Comparison of ENCODE assay signal across 29 cellular contexts in genomic region chr7:138618506-138618905, GRCh38.
"Had no signal": no experiment of that assay in that cellular context is flagged by ENCODE, and none has a peak within 500 bp of the region (broad histone marks: within the 10 kb centered on the region; RNA-seq: fewer than 3 reads in every experiment).

No MANE protein-coding gene starts in this region.

- H2AFZ ChIP-seq: parathyroid adenoma had no signal

- H3K4me3 ChIP-seq: breast epithelium, heart left ventricle, right atrium auricular region, testis had no signal

- H3K36me3 ChIP-seq: breast epithelium, heart left ventricle, right atrium auricular region had no signal

- FAIRE-seq: kidney, urothelium cell line had no signal

- H3K27me3 ChIP-seq: breast epithelium, heart left ventricle, right atrium auricular region, testis had no signal

- H3K9ac ChIP-seq: parathyroid adenoma had no signal

- H3K79me2 ChIP-seq: parathyroid adenoma had no signal

- H3K9me3 ChIP-seq: breast epithelium, heart left ventricle, right atrium auricular region, testis had no signal

- H3K4me1 ChIP-seq: breast epithelium, heart left ventricle, parathyroid adenoma, right atrium auricular region, testis had no signal

- H3K27ac ChIP-seq: breast epithelium, heart left ventricle, parathyroid adenoma, right atrium auricular region, testis, VCaP had no signal

- DNase-seq: activated CD4-positive, alpha-beta memory T cell treated with anti-CD3 and anti-CD28 coated beads, Interleukin-2, amount 10 ng/mL, durations not matched to agents 7 days and 5 days; activated CD4-positive, alpha-beta T cell treated with anti-CD3 and anti-CD28 coated beads, Interleukin-2, amount 10 ng/mL, durations not matched to agents 24 days and 14 days; activated CD8-positive, alpha-beta memory T cell treated with anti-CD3 and anti-CD28 coated beads, Interleukin-2, amount 50 U/mL, for 48 hours; activated naive CD8-positive, alpha-beta T cell treated with anti-CD3 and anti-CD28 coated beads, Interleukin-2, amount 50 U/mL, for 24 hours; activated T-cell treated with anti-CD3 and anti-CD28 coated beads, Interleukin-2, amount 50 U/mL, for 4 hours; amygdala; central memory CD4-positive, alpha-beta T cell; endodermal cell; foreskin fibroblast; heart left ventricle; hypothalamus; immature natural killer cell; kidney; left colon; mammary epithelial cell; naive B cell; occipital lobe; stimulated activated CD4-positive, alpha-beta T cell treated with anti-CD3 and anti-CD28 coated beads, Interleukin-15, amount 100 ng/mL, for 24 hours; stimulated activated CD4-positive, alpha-beta T cell treated with anti-CD3 and anti-CD28 coated beads, Interleukin-2, amount 100 ng/mL, for 24 hours; stimulated activated naive CD4-positive, alpha-beta T cell; testis; trophoblast cell had no signal

- ATAC-seq: activated CD4-positive, CD25-positive, alpha-beta regulatory T cell treated with anti-CD3 and anti-CD28 coated beads, Interleukin-2, amount 50 U/mL, for 24 hours; activated naive CD8-positive, alpha-beta T cell treated with anti-CD3 and anti-CD28 coated beads, Interleukin-2, amount 50 U/mL, for 24 hours; activated T-cell treated with anti-CD3 and anti-CD28 coated beads, Interleukin-2, amount 50 U/mL, for 4 hours; esophagus mucosa; heart left ventricle; left colon had no signal
